Comparison of ENCODE assay signal across 12 cellular contexts in genomic region chr9:134381262-134381661, GRCh38. TPM values are rescaled to one million over a fixed set of nuclear protein-coding genes. Genes with fewer than 3 reads are reported as not detected.
DNase-seq lines count a peak whose midpoint lies in the region; ATAC-seq and TF ChIP-seq lines count a peak whose summit lies in the region.
"Had no signal": no experiment of that assay in that cellular context is flagged by ENCODE, and none has a peak within 500 bp of the region (broad histone marks: within the 10 kb centered on the region; RNA-seq: fewer than 3 reads in every experiment).

No MANE protein-coding gene starts in this region.

- H3K4me1 ChIP-seq in BLaER1 treated with 17β-estradiol and CSF1 and Interleukin-3, amounts not matched to agents 10 nM and 100 nM: peaks cover 100% of the 10 kb centered on the region in 10 experiments
- H3K4me1 ChIP-seq in Loucy (ENCODE audit: insufficient read depth, low read length, poor library complexity, severe bottlenecking) (peaks cover 79% of the 10 kb centered on the region), neutrophil (ENCODE audit: control insufficient read depth in 1 of 2, insufficient read depth in 1 of 2, low read depth in 1 of 2, low read length in 1 of 2) (peaks cover 99 to 100% of the 10 kb centered on the region in 2 experiments)

- H2AFZ ChIP-seq in Loucy (ENCODE audit: low read length): no peak overlapping the region

- ATAC-seq in GM21423 (IDR thresholded peaks at IDR 0.05; ENCODE audit: unreplicated experiment): no peak

- no peaks in the 10 kb centered on the region for H3K27me3 ChIP-seq in BLaER1 treated with 17β-estradiol and CSF1 and Interleukin-3, amounts not matched to agents 10 nM and 100 nM
- no peaks in the 10 kb centered on the region for H3K27me3 ChIP-seq in Loucy (ENCODE audit: insufficient read depth, low read length, poor library complexity, severe bottlenecking)
- H3K27me3 ChIP-seq in neutrophil: no peaks in the 10 kb centered on the region

- peaks cover 92% of the 10 kb centered on the region for H3K79me2 ChIP-seq in Loucy (ENCODE audit: insufficient read depth, low read length)

- peak overlapping the region; percentile 67 for H3K4me3 Mint-ChIP-seq in endothelial cell (ENCODE audit: unreplicated experiment)

- no peaks in the 10 kb centered on the region for H3K9me3 Mint-ChIP-seq in endothelial cell (ENCODE audit: unreplicated experiment)
- H3K9me3 Mint-ChIP-seq: activated naive CD8-positive, alpha-beta T cell treated with anti-CD3 and anti-CD28 coated beads, Interleukin-2, amount 10 ng/mL, durations not matched to agents 7 days and 5 days had no signal

- H3K27me3 Mint-ChIP-seq in endothelial cell (ENCODE audit: unreplicated experiment): peaks cover 14% of the 10 kb centered on the region

- no peak overlapping the region for H3K27ac ChIP-seq in BLaER1 treated with 17β-estradiol and CSF1 and Interleukin-3, amounts not matched to agents 10 nM and 100 nM
- H3K27ac ChIP-seq in neutrophil: peak overlapping the region; percentile 94
- H3K27ac ChIP-seq: SK-N-MC had no signal

- TF ChIP-seq CTCF in Loucy (conservative IDR thresholded peaks at IDR 0.05; ENCODE audit: low read length) (no peak), endothelial cell (IDR thresholded peaks at IDR 0.05; ENCODE audit: unreplicated experiment) (no peak), neutrophil (IDR thresholded peaks at IDR 0.05) (no peak)

- peaks cover 0 to 1% (median 0%) of the 10 kb centered on the region in 11 experiments; a peak in 1 of 22 replicates for H3K36me3 ChIP-seq in BLaER1 treated with 17β-estradiol and CSF1 and Interleukin-3, amounts not matched to agents 10 nM and 100 nM
- H3K36me3 ChIP-seq in Loucy (ENCODE audit: insufficient read depth, low read length): no peaks in the 10 kb centered on the region
- no peaks in the 10 kb centered on the region for H3K36me3 ChIP-seq in neutrophil

- no peaks in the 10 kb centered on the region for H3K9me3 ChIP-seq in BLaER1 treated with 17β-estradiol and CSF1 and Interleukin-3, amounts not matched to agents 10 nM and 100 nM (replicated peaks in 1 of 11)
- H3K9me3 ChIP-seq in Loucy (ENCODE audit: insufficient read depth, low read depth, low read length) (no peaks in the 10 kb centered on the region), neutrophil (no peaks in the 10 kb centered on the region)

- no peak overlapping the region for H3K27ac Mint-ChIP-seq in endothelial cell (ENCODE audit: unreplicated experiment)

- no peak overlapping the region for H3K4me3 ChIP-seq in BLaER1 treated with 17β-estradiol and CSF1 and Interleukin-3, amounts not matched to agents 10 nM and 100 nM
- H3K4me3 ChIP-seq in Loucy (ENCODE audit: low read length, poor library complexity, severe bottlenecking): peak overlapping the region; percentile 81
- H3K4me3 ChIP-seq in neutrophil (ENCODE audit: low read depth in 1 of 2, low read length in 1 of 2): peak overlapping the region; percentile 54 to 65
- H3K4me3 ChIP-seq: SK-N-MC had no signal

- no peaks in the 10 kb centered on the region for H3K9me2 ChIP-seq in Loucy (replicated peaks; ENCODE audit: low read depth, low read length)

- peak overlapping the region in 6 of 11 experiments; percentile 44 to 66 (median 54); a peak in 5 of 22 replicates for H3K9ac ChIP-seq in BLaER1 treated with 17β-estradiol and CSF1 and Interleukin-3, amounts not matched to agents 10 nM and 100 nM
- H3K9ac ChIP-seq in Loucy (ENCODE audit: low read depth, low read length, poor library complexity, severe bottlenecking): peak overlapping the region; percentile 62

- peaks cover 100% of the 10 kb centered on the region in 11 experiments for H4K20me1 ChIP-seq in BLaER1 treated with 17β-estradiol and CSF1 and Interleukin-3, amounts not matched to agents 10 nM and 100 nM
- H4K20me1 ChIP-seq in Loucy (ENCODE audit: insufficient read depth, low read length, poor library complexity, severe bottlenecking): peaks cover 11% of the 10 kb centered on the region

- no peaks in the 10 kb centered on the region for H3K36me3 Mint-ChIP-seq in endothelial cell (ENCODE audit: low read depth, unreplicated experiment)
- H3K36me3 Mint-ChIP-seq: activated naive CD8-positive, alpha-beta T cell treated with anti-CD3 and anti-CD28 coated beads, Interleukin-2, amount 10 ng/mL, durations not matched to agents 7 days and 5 days had no signal

- H3K4me2 ChIP-seq in BLaER1 treated with 17β-estradiol and CSF1 and Interleukin-3, amounts not matched to agents 10 nM and 100 nM: peak overlapping the region; percentile 82 to 98 (median 93)
- peak overlapping the region; percentile 96 for H3K4me2 ChIP-seq in Loucy (ENCODE audit: low read depth, low read length, poor library complexity, severe bottlenecking)

- DNase-seq in endothelial cell (ENCODE audit: low spot score) (no peak), dedifferentiated amniotic fluid mesenchymal stem cell (ENCODE audit: extremely low spot score) (no peak), DMS79 (lab: John Stamatoyannopoulos, UW) (no peak)
- no peak for DNase-seq in NK-92 treated with Interleukin-12 subunit alpha and Interleukin-12 subunit beta, amount 100 ng/mL, for 24 hours (lab: John Stamatoyannopoulos, UW)
- DNase-seq: hippocampal formation, IMR-90 had no signal

- no peaks in the 10 kb centered on the region for H3F3A ChIP-seq in Loucy (ENCODE audit: low read depth)

- peaks cover 18% of the 10 kb centered on the region for H3K4me1 Mint-ChIP-seq in endothelial cell (ENCODE audit: unreplicated experiment)

RNA-seq across cellular contexts. Expression of gene RXRA, which starts 55.0 kb away (rescaled TPM):
- total RNA-seq in endothelial cell (ENCODE audit: unreplicated experiment): 83.3 TPM

Comparison
In these comparisons a context has a peak if more than half of its experiments do, and no peak if none do; other contexts are left out.
1. H3K4me3 ChIP-seq: peak in Loucy (single experiment) and neutrophil (2 of 2); none in BLaER1 treated with 17β-estradiol and CSF1 and Interleukin-3, amounts not matched to agents 10 nM and 100 nM (0 of 10).